Comparison of ENCODE assay signal across 1 cellular context in the genomic region with DNA sequence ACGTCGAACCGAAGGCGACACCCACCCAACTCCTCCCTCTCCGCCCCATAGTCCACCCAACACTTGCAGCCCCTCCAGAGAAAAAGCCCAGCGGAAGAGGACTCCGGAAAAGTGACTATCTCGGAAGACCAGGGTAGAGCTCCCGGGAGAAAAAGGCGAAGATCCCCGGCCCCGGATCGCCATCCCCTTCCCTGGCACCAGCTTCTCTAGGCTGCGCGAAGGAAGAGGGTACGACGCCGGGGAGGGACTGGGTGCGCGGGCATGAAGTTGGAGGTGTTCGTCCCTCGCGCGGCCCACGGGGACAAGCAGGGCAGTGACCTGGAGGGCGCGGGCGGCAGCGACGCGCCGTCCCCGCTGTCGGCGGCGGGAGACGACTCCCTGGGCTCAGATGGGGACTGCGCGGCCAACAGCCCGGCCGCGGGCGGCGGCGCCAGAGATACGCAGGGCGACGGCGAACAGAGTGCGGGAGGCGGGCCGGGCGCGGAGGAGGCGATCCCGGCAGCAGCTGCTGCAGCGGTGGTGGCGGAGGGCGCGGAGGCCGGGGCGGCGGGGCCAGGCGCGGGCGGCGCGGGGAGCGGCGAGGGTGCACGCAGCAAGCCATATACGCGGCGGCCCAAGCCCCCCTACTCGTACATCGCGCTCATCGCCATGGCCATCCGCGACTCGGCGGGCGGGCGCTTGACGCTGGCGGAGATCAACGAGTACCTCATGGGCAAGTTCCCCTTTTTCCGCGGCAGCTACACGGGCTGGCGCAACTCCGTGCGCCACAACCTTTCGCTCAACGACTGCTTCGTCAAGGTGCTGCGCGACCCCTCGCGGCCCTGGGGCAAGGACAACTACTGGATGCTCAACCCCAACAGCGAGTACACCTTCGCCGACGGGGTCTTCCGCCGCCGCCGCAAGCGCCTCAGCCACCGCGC.
TF ChIP-seq lines count a peak whose summit lies in the region.

No MANE protein-coding gene starts in this region.

TF ChIP-seq in HepG2, 621 proteins besides CTCF, POLR2A, EP300 and RAD21 (continued from another document and continues in another):
- peak; percentile 43; the same call in 1 of the 2 replicates for TF ChIP-seq TGIF2 (CRISPR knock-in tag; IDR thresholded peaks at IDR 0.05)
- TF ChIP-seq KAT8 (CRISPR knock-in tag; IDR thresholded peaks at IDR 0.05), result no peak
- TF ChIP-seq, protein P1, sequence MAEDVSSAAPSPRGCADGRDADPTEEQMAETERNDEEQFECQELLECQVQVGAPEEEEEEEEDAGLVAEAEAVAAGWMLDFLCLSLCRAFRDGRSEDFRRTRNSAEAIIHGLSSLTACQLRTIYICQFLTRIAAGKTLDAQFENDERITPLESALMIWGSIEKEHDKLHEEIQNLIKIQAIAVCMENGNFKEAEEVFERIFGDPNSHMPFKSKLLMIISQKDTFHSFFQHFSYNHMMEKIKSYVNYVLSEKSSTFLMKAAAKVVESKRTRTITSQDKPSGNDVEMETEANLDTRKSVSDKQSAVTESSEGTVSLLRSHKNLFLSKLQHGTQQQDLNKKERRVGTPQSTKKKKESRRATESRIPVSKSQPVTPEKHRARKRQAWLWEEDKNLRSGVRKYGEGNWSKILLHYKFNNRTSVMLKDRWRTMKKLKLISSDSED (CRISPR knock-in tag; IDR thresholded peaks at IDR 0.05), result no peak
- TF ChIP-seq KDM4B (CRISPR knock-in tag; IDR thresholded peaks at IDR 0.05), result no peak
- TF ChIP-seq ELF1 (CRISPR knock-in tag; IDR thresholded peaks at IDR 0.05), result no peak
- no peak for TF ChIP-seq ZNF235 (CRISPR knock-in tag; IDR thresholded peaks at IDR 0.05; ENCODE audit: borderline replicate concordance)
- no peak for TF ChIP-seq ZMYM4 (CRISPR knock-in tag; IDR thresholded peaks at IDR 0.05)
- TF ChIP-seq, protein P2, sequence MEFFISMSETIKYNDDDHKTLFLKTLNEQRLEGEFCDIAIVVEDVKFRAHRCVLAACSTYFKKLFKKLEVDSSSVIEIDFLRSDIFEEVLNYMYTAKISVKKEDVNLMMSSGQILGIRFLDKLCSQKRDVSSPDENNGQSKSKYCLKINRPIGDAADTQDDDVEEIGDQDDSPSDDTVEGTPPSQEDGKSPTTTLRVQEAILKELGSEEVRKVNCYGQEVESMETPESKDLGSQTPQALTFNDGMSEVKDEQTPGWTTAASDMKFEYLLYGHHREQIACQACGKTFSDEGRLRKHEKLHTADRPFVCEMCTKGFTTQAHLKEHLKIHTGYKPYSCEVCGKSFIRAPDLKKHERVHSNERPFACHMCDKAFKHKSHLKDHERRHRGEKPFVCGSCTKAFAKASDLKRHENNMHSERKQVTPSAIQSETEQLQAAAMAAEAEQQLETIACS (CRISPR knock-in tag; IDR thresholded peaks at IDR 0.05), result peak; percentile 61
- no peak for TF ChIP-seq REL (CRISPR knock-in tag; conservative IDR thresholded peaks at IDR 0.05)
- TF ChIP-seq CAMTA2 (CRISPR knock-in tag; IDR thresholded peaks at IDR 0.05; ENCODE audit: borderline replicate concordance), result no peak
- TF ChIP-seq MTF2 (CRISPR knock-in tag; IDR thresholded peaks at IDR 0.05; ENCODE audit: borderline replicate concordance), result no peak
- peak; percentile 67; the same call in 1 of the 2 replicates for TF ChIP-seq PAF1 (CRISPR knock-in tag; IDR thresholded peaks at IDR 0.05)
- no peak for TF ChIP-seq CENPX (CRISPR knock-in tag; IDR thresholded peaks at IDR 0.05)
- peak; percentile 59; the same call in 1 of the 2 replicates for TF ChIP-seq KMT2A (CRISPR knock-in tag; IDR thresholded peaks at IDR 0.05)
- no peak for TF ChIP-seq PHF5A (CRISPR knock-in tag; IDR thresholded peaks at IDR 0.05; ENCODE audit: low read depth, unreplicated experiment)
- TF ChIP-seq, protein P3, sequence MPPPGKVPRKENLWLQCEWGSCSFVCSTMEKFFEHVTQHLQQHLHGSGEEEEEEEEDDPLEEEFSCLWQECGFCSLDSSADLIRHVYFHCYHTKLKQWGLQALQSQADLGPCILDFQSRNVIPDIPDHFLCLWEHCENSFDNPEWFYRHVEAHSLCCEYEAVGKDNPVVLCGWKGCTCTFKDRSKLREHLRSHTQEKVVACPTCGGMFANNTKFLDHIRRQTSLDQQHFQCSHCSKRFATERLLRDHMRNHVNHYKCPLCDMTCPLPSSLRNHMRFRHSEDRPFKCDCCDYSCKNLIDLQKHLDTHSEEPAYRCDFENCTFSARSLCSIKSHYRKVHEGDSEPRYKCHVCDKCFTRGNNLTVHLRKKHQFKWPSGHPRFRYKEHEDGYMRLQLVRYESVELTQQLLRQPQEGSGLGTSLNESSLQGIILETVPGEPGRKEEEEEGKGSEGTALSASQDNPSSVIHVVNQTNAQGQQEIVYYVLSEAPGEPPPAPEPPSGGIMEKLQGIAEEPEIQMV (CRISPR knock-in tag; IDR thresholded peaks at IDR 0.05; ENCODE audit: low read depth), result no peak
- peak; percentile 20; the same call in 1 of the 2 replicates for TF ChIP-seq ZNF839 (CRISPR knock-in tag; IDR thresholded peaks at IDR 0.05; ENCODE audit: borderline replicate concordance)
- 0 out of 2 replicates have a peak, but pooled peaks have one; percentile 12 for TF ChIP-seq SAFB2 (CRISPR knock-in tag; IDR thresholded peaks at IDR 0.05; ENCODE audit: borderline replicate concordance, low read depth)
- TF ChIP-seq, protein P4, sequence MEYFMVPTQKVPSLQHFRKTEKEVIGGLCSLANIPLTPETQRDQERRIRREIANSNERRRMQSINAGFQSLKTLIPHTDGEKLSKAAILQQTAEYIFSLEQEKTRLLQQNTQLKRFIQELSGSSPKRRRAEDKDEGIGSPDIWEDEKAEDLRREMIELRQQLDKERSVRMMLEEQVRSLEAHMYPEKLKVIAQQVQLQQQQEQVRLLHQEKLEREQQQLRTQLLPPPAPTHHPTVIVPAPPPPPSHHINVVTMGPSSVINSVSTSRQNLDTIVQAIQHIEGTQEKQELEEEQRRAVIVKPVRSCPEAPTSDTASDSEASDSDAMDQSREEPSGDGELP (IDR thresholded peaks at IDR 0.05; ENCODE audit: borderline replicate concordance, low read depth), result no peak
- TF ChIP-seq, protein P5, sequence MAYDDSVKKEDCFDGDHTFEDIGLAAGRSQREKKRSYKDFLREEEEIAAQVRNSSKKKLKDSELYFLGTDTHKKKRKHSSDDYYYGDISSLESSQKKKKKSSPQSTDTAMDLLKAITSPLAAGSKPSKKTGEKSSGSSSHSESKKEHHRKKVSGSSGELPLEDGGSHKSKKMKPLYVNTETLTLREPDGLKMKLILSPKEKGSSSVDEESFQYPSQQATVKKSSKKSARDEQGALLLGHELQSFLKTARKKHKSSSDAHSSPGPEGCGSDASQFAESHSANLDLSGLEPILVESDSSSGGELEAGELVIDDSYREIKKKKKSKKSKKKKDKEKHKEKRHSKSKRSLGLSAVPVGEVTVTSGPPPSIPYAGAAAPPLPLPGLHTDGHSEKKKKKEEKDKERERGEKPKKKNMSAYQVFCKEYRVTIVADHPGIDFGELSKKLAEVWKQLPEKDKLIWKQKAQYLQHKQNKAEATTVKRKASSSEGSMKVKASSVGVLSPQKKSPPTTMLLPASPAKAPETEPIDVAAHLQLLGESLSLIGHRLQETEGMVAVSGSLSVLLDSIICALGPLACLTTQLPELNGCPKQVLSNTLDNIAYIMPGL (CRISPR knock-in tag; IDR thresholded peaks at IDR 0.05; ENCODE audit: borderline replicate concordance in 1 of 2, low read depth in 1 of 2), result peak in 1 of 2 experiments; percentile 11; a peak in 1 of 4 replicates
- TF ChIP-seq, protein P6, sequence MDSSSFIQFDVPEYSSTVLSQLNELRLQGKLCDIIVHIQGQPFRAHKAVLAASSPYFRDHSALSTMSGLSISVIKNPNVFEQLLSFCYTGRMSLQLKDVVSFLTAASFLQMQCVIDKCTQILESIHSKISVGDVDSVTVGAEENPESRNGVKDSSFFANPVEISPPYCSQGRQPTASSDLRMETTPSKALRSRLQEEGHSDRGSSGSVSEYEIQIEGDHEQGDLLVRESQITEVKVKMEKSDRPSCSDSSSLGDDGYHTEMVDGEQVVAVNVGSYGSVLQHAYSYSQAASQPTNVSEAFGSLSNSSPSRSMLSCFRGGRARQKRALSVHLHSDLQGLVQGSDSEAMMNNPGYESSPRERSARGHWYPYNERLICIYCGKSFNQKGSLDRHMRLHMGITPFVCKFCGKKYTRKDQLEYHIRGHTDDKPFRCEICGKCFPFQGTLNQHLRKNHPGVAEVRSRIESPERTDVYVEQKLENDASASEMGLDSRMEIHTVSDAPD (CRISPR knock-in tag; IDR thresholded peaks at IDR 0.05), result no peak
- peak; percentile 99 for TF ChIP-seq ZC3H13 (CRISPR knock-in tag; IDR thresholded peaks at IDR 0.05)
- TF ChIP-seq RARA (CRISPR knock-in tag; IDR thresholded peaks at IDR 0.05), result no peak
- TF ChIP-seq, protein P7, sequence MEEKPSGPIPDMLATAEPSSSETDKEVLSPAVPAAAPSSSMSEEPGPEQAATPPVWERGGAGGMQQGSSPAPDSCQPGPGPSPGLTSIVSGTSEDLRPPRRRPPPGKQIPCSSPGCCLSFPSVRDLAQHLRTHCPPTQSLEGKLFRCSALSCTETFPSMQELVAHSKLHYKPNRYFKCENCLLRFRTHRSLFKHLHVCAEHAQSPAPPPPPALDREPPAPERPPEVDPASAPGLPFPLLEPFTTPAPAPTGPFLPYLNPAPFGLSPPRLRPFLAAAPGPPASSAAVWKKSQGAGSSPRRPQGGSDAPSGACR (CRISPR knock-in tag; IDR thresholded peaks at IDR 0.05), result no peak
- TF ChIP-seq CHD2 (IDR thresholded peaks at IDR 0.05; ENCODE audit: low read depth, low read length), result no peak
- TF ChIP-seq, protein P8, sequence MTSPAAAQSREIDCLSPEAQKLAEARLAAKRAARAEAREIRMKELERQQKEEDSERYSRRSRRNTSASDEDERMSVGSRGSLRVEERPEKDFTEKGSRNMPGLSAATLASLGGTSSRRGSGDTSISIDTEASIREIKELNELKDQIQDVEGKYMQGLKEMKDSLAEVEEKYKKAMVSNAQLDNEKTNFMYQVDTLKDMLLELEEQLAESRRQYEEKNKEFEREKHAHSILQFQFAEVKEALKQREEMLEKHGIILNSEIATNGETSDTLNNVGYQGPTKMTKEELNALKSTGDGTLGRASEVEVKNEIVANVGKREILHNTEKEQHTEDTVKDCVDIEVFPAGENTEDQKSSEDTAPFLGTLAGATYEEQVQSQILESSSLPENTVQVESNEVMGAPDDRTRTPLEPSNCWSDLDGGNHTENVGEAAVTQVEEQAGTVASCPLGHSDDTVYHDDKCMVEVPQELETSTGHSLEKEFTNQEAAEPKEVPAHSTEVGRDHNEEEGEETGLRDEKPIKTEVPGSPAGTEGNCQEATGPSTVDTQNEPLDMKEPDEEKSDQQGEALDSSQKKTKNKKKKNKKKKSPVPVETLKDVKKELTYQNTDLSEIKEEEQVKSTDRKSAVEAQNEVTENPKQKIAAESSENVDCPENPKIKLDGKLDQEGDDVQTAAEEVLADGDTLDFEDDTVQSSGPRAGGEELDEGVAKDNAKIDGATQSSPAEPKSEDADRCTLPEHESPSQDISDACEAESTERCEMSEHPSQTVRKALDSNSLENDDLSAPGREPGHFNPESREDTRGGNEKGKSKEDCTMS (CRISPR knock-in tag; conservative IDR thresholded peaks at IDR 0.05), result no peak
- TF ChIP-seq, protein P9, sequence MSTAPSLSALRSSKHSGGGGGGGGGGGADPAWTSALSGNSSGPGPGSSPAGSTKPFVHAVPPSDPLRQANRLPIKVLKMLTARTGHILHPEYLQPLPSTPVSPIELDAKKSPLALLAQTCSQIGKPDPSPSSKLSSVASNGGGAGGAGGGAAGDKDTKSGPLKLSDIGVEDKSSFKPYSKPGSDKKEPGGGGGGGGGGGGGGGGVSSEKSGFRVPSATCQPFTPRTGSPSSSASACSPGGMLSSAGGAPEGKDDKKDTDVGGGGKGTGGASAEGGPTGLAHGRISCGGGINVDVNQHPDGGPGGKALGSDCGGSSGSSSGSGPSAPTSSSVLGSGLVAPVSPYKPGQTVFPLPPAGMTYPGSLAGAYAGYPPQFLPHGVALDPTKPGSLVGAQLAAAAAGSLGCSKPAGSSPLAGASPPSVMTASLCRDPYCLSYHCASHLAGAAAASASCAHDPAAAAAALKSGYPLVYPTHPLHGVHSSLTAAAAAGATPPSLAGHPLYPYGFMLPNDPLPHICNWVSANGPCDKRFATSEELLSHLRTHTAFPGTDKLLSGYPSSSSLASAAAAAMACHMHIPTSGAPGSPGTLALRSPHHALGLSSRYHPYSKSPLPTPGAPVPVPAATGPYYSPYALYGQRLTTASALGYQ (CRISPR knock-in tag; IDR thresholded peaks at IDR 0.05), result no peak
- TF ChIP-seq MEF2D (CRISPR knock-in tag; IDR thresholded peaks at IDR 0.05), result no peak
- TF ChIP-seq RELA (CRISPR knock-in tag; IDR thresholded peaks at IDR 0.05), result 0 out of 2 replicates have a peak, but pooled peaks have one; percentile 44
- no peak for TF ChIP-seq MED8 (CRISPR knock-in tag; IDR thresholded peaks at IDR 0.05; ENCODE audit: insufficient replicate concordance)
- TF ChIP-seq, protein P10, sequence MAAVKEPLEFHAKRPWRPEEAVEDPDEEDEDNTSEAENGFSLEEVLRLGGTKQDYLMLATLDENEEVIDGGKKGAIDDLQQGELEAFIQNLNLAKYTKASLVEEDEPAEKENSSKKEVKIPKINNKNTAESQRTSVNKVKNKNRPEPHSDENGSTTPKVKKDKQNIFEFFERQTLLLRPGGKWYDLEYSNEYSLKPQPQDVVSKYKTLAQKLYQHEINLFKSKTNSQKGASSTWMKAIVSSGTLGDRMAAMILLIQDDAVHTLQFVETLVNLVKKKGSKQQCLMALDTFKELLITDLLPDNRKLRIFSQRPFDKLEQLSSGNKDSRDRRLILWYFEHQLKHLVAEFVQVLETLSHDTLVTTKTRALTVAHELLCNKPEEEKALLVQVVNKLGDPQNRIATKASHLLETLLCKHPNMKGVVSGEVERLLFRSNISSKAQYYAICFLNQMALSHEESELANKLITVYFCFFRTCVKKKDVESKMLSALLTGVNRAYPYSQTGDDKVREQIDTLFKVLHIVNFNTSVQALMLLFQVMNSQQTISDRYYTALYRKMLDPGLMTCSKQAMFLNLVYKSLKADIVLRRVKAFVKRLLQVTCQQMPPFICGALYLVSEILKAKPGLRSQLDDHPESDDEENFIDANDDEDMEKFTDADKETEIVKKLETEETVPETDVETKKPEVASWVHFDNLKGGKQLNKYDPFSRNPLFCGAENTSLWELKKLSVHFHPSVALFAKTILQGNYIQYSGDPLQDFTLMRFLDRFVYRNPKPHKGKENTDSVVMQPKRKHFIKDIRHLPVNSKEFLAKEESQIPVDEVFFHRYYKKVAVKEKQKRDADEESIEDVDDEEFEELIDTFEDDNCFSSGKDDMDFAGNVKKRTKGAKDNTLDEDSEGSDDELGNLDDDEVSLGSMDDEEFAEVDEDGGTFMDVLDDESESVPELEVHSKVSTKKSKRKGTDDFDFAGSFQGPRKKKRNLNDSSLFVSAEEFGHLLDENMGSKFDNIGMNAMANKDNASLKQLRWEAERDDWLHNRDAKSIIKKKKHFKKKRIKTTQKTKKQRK (IDR thresholded peaks at IDR 0.05; ENCODE audit: low read length), result no peak
- no peak for TF ChIP-seq RORA (CRISPR knock-in tag; IDR thresholded peaks at IDR 0.05)
- TF ChIP-seq ZFP82 (CRISPR knock-in tag; IDR thresholded peaks at IDR 0.05; ENCODE audit: borderline replicate concordance), result peak; percentile 65; the same call in 1 of the 2 replicates
- TF ChIP-seq SMC3 (IDR thresholded peaks at IDR 0.05; ENCODE audit: low read length), result no peak
- TF ChIP-seq ZNF33B (CRISPR knock-in tag; IDR thresholded peaks at IDR 0.05), result no peak; the same call in 1 of the 2 replicates
- TF ChIP-seq DNMT1 (CRISPR knock-in tag; IDR thresholded peaks at IDR 0.05), result peak; percentile 22; the same call in 1 of the 2 replicates
- no peak for TF ChIP-seq ZNF430 (CRISPR knock-in tag; IDR thresholded peaks at IDR 0.05)
- peak; percentile 56; the same call in 1 of the 2 replicates for TF ChIP-seq ZBTB7B (CRISPR knock-in tag; IDR thresholded peaks at IDR 0.05)
- no peak for TF ChIP-seq PTBP1 (IDR thresholded peaks at IDR 0.05; ENCODE audit: low read depth, low read length, poor library complexity, severe bottlenecking)
- no peak for TF ChIP-seq PHB2 (IDR thresholded peaks at IDR 0.05; ENCODE audit: partially characterized antibody)
- TF ChIP-seq ZNF816 (CRISPR knock-in tag; IDR thresholded peaks at IDR 0.05; ENCODE audit: borderline replicate concordance), result peak; percentile 73; the same call in 1 of the 2 replicates
- TF ChIP-seq SMAD1 (CRISPR knock-in tag; IDR thresholded peaks at IDR 0.05; ENCODE audit: borderline replicate concordance, low read depth), result no peak
